1 cellular context compared by ENCODE assay signal in genomic region chr9:95772320-95773060, GRCh38.
A peak's percentile ranks its signal among the peaks of the same experiment; 100 is the strongest.
TF ChIP-seq lines count a peak whose summit lies in the region.

No MANE protein-coding gene starts in this region.

TF ChIP-seq in HepG2, 621 proteins besides CTCF, POLR2A, EP300 and RAD21 (continued from another document and continues in another):
- TF ChIP-seq HMGXB4 (CRISPR knock-in tag; IDR thresholded peaks at IDR 0.05; ENCODE audit: borderline replicate concordance in 1 of 2, low read depth in 1 of 2), result no peak
- TF ChIP-seq CAMTA2 (CRISPR knock-in tag; IDR thresholded peaks at IDR 0.05; ENCODE audit: borderline replicate concordance), result no peak
- no peak for TF ChIP-seq ZBTB33 (CRISPR knock-in tag; IDR thresholded peaks at IDR 0.05)
- TF ChIP-seq, protein P1, sequence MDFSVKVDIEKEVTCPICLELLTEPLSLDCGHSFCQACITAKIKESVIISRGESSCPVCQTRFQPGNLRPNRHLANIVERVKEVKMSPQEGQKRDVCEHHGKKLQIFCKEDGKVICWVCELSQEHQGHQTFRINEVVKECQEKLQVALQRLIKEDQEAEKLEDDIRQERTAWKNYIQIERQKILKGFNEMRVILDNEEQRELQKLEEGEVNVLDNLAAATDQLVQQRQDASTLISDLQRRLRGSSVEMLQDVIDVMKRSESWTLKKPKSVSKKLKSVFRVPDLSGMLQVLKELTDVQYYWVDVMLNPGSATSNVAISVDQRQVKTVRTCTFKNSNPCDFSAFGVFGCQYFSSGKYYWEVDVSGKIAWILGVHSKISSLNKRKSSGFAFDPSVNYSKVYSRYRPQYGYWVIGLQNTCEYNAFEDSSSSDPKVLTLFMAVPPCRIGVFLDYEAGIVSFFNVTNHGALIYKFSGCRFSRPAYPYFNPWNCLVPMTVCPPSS (IDR thresholded peaks at IDR 0.05), result no peak
- TF ChIP-seq ZNF333 (CRISPR knock-in tag; IDR thresholded peaks at IDR 0.05; ENCODE audit: borderline replicate concordance), result no peak
- TF ChIP-seq HNRNPUL1 (IDR thresholded peaks at IDR 0.05; ENCODE audit: low read depth, low read length), result no peak
- TF ChIP-seq ZFP36L1 (CRISPR knock-in tag; IDR thresholded peaks at IDR 0.05), result no peak
- no peak for TF ChIP-seq TARDBP (CRISPR knock-in tag; IDR thresholded peaks at IDR 0.05)
- peak; percentile 22; the same call in 1 of the 2 replicates for TF ChIP-seq NRL (CRISPR knock-in tag; IDR thresholded peaks at IDR 0.05; ENCODE audit: borderline replicate concordance)
- TF ChIP-seq, protein P2, sequence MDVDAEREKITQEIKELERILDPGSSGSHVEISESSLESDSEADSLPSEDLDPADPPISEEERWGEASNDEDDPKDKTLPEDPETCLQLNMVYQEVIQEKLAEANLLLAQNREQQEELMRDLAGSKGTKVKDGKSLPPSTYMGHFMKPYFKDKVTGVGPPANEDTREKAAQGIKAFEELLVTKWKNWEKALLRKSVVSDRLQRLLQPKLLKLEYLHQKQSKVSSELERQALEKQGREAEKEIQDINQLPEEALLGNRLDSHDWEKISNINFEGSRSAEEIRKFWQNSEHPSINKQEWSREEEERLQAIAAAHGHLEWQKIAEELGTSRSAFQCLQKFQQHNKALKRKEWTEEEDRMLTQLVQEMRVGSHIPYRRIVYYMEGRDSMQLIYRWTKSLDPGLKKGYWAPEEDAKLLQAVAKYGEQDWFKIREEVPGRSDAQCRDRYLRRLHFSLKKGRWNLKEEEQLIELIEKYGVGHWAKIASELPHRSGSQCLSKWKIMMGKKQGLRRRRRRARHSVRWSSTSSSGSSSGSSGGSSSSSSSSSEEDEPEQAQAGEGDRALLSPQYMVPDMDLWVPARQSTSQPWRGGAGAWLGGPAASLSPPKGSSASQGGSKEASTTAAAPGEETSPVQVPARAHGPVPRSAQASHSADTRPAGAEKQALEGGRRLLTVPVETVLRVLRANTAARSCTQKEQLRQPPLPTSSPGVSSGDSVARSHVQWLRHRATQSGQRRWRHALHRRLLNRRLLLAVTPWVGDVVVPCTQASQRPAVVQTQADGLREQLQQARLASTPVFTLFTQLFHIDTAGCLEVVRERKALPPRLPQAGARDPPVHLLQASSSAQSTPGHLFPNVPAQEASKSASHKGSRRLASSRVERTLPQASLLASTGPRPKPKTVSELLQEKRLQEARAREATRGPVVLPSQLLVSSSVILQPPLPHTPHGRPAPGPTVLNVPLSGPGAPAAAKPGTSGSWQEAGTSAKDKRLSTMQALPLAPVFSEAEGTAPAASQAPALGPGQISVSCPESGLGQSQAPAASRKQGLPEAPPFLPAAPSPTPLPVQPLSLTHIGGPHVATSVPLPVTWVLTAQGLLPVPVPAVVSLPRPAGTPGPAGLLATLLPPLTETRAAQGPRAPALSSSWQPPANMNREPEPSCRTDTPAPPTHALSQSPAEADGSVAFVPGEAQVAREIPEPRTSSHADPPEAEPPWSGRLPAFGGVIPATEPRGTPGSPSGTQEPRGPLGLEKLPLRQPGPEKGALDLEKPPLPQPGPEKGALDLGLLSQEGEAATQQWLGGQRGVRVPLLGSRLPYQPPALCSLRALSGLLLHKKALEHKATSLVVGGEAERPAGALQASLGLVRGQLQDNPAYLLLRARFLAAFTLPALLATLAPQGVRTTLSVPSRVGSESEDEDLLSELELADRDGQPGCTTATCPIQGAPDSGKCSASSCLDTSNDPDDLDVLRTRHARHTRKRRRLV (CRISPR knock-in tag; IDR thresholded peaks at IDR 0.05), result no peak
- TF ChIP-seq, protein P3, sequence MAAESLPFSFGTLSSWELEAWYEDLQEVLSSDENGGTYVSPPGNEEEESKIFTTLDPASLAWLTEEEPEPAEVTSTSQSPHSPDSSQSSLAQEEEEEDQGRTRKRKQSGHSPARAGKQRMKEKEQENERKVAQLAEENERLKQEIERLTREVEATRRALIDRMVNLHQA (CRISPR knock-in tag; IDR thresholded peaks at IDR 0.05), result no peak
- TF ChIP-seq PATZ1 (CRISPR knock-in tag; IDR thresholded peaks at IDR 0.05), result no peak
- peak; percentile 62; the same call in 1 of the 2 replicates for TF ChIP-seq IKZF5 (CRISPR knock-in tag; IDR thresholded peaks at IDR 0.05)
- peak; percentile 77 for TF ChIP-seq TGIF2 (CRISPR knock-in tag; IDR thresholded peaks at IDR 0.05)
- TF ChIP-seq SMAD3 (CRISPR knock-in tag; IDR thresholded peaks at IDR 0.05), result 0 out of 2 replicates have a peak, but pooled peaks have one; percentile 15
- no peak for TF ChIP-seq ASH2L (IDR thresholded peaks at IDR 0.05; ENCODE audit: insufficient read length, low read depth, low read length)
- TF ChIP-seq ZNF790 (CRISPR knock-in tag; IDR thresholded peaks at IDR 0.05; ENCODE audit: borderline replicate concordance), result no peak
- no peak for TF ChIP-seq AKAP8 (CRISPR knock-in tag; IDR thresholded peaks at IDR 0.05)
- no peak for TF ChIP-seq STAT6 (CRISPR knock-in tag; IDR thresholded peaks at IDR 0.05; ENCODE audit: borderline replicate concordance)
- no peak for TF ChIP-seq ZFP90 (CRISPR knock-in tag; IDR thresholded peaks at IDR 0.05; ENCODE audit: borderline replicate concordance)
- TF ChIP-seq NR2C2 (CRISPR knock-in tag; IDR thresholded peaks at IDR 0.05; ENCODE audit: borderline replicate concordance), result peak; percentile 5; the same call in 1 of the 2 replicates
- TF ChIP-seq NKX3-1 (CRISPR knock-in tag; IDR thresholded peaks at IDR 0.05), result peak; percentile 27; the same call in 1 of the 2 replicates
- peak; percentile 26; the same call in 1 of the 2 replicates for TF ChIP-seq HOXA3 (CRISPR knock-in tag; IDR thresholded peaks at IDR 0.05)
- TF ChIP-seq ZNF557 (CRISPR knock-in tag; IDR thresholded peaks at IDR 0.05), result no peak
- peak; percentile 46; the same call in 1 of the 2 replicates for TF ChIP-seq ZBTB34 (CRISPR knock-in tag; IDR thresholded peaks at IDR 0.05)
- no peak for TF ChIP-seq STAG1 (CRISPR knock-in tag; IDR thresholded peaks at IDR 0.05)
- TF ChIP-seq RXRB (CRISPR knock-in tag; IDR thresholded peaks at IDR 0.05; ENCODE audit: borderline replicate concordance), result no peak
- TF ChIP-seq ZNF121 (CRISPR knock-in tag; IDR thresholded peaks at IDR 0.05), result no peak
- TF ChIP-seq ZNF367 (CRISPR knock-in tag; IDR thresholded peaks at IDR 0.05; ENCODE audit: borderline replicate concordance), result no peak
- TF ChIP-seq NR2F1 (CRISPR knock-in tag; IDR thresholded peaks at IDR 0.05), result no peak
- TF ChIP-seq RCOR2 (CRISPR knock-in tag; IDR thresholded peaks at IDR 0.05), result no peak; the same call in 1 of the 2 replicates
- TF ChIP-seq GZF1 (CRISPR knock-in tag; IDR thresholded peaks at IDR 0.05), result no peak
- no peak for TF ChIP-seq ZNF382 (CRISPR knock-in tag; IDR thresholded peaks at IDR 0.05; ENCODE audit: borderline replicate concordance)
- TF ChIP-seq, protein P4, sequence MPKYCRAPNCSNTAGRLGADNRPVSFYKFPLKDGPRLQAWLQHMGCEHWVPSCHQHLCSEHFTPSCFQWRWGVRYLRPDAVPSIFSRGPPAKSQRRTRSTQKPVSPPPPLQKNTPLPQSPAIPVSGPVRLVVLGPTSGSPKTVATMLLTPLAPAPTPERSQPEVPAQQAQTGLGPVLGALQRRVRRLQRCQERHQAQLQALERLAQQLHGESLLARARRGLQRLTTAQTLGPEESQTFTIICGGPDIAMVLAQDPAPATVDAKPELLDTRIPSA (CRISPR knock-in tag; IDR thresholded peaks at IDR 0.05; ENCODE audit: borderline replicate concordance), result no peak
- TF ChIP-seq ATF3 (CRISPR knock-in tag; IDR thresholded peaks at IDR 0.05), result no peak
- peak; percentile 61; the same call in 1 of the 2 replicates for TF ChIP-seq TAF1 (CRISPR knock-in tag; IDR thresholded peaks at IDR 0.05)
- TF ChIP-seq USF2 (IDR thresholded peaks at IDR 0.05; ENCODE audit: low read depth, low read length), result no peak
- TF ChIP-seq USF2 (CRISPR knock-in tag; IDR thresholded peaks at IDR 0.05; ENCODE audit: borderline replicate concordance), result no peak
